Comparison of ENCODE assay signal across 15 cellular contexts in genomic region chr12:122126713-122127597, GRCh38. TPM values are rescaled to one million over a fixed set of nuclear protein-coding genes. Genes with fewer than 3 reads are reported as not detected.
DNase-seq lines count a peak whose midpoint lies in the region; ATAC-seq and TF ChIP-seq lines count a peak whose summit lies in the region.
"Had no signal": no experiment of that assay in that cellular context is flagged by ENCODE, and none has a peak within 500 bp of the region (broad histone marks: within the 10 kb centered on the region; RNA-seq: fewer than 3 reads in every experiment).

No MANE protein-coding gene starts in this region.

- POLR2A ChIA-PET in AG04450 (lab: Yijun Ruan, JAX), result no interaction called here

- H3K36me3 Mint-ChIP-seq in nephron progenitor cell (ENCODE audit: low read depth), result peaks cover 4% of the 10 kb centered on the region
- H3K36me3 Mint-ChIP-seq in activated T-helper 17 cell treated with anti-CD3 and anti-CD28 coated beads, Interleukin-2, amount 50 U/mL, for 72 hours (ENCODE audit: low read depth), result peaks cover 39% of the 10 kb centered on the region

- H3K27me3 Mint-ChIP-seq in nephron progenitor cell (ENCODE audit: low read depth, poor library complexity), result peaks cover 4% of the 10 kb centered on the region
- no peaks in the 10 kb centered on the region for H3K27me3 Mint-ChIP-seq in activated T-helper 17 cell treated with anti-CD3 and anti-CD28 coated beads, Interleukin-2, amount 50 U/mL, for 72 hours
- H3K27me3 Mint-ChIP-seq: activated CD4-positive, alpha-beta memory T cell treated with anti-CD3 and anti-CD28 coated beads for 36 hours; CD8-positive, alpha-beta memory T cell had no signal

- ATAC-seq in GM18870 (IDR thresholded peaks at IDR 0.05; ENCODE audit: unreplicated experiment), result no peak
- ATAC-seq in activated T-helper 17 cell treated with anti-CD3 and anti-CD28 coated beads, Interleukin-2, amount 50 U/mL, for 72 hours (replicated peaks), result no peak
- ATAC-seq: GM12878 had no signal

- TF ChIP-seq CTCF in AG04450 (IDR thresholded peaks at IDR 0.05; ENCODE audit: low read depth, low read length) (0 out of 2 replicates have a peak, but pooled peaks have one; percentile 18), dorsolateral prefrontal cortex (IDR thresholded peaks at IDR 0.05 in 54 of 56, conservative IDR thresholded peaks at IDR 0.05 in 2 of 56; ENCODE audit: low read depth in 1 of 56, partially characterized antibody in 56 of 56) (peak in 49 of 56 donors; percentile 15 to 57 (median 35)), nephron progenitor cell (IDR thresholded peaks at IDR 0.05) (no peak)

- H3K9me3 ChIP-seq in AG04450 (ENCODE audit: control insufficient read depth, insufficient read depth, low read length), result no peaks in the 10 kb centered on the region; the same call in 1 of the 2 replicates

- H3K4me3 Mint-ChIP-seq in nephron progenitor cell, result no peak overlapping the region
- H3K4me3 Mint-ChIP-seq in activated T-helper 17 cell treated with anti-CD3 and anti-CD28 coated beads, Interleukin-2, amount 50 U/mL, for 72 hours, result no peak overlapping the region
- H3K4me3 Mint-ChIP-seq: activated CD4-positive, alpha-beta memory T cell treated with anti-CD3 and anti-CD28 coated beads for 36 hours; CD8-positive, alpha-beta memory T cell had no signal

- peaks cover 25% of the 10 kb centered on the region for H3K4me1 Mint-ChIP-seq in nephron progenitor cell
- H3K4me1 Mint-ChIP-seq in activated T-helper 17 cell treated with anti-CD3 and anti-CD28 coated beads, Interleukin-2, amount 50 U/mL, for 72 hours, result peaks cover 9% of the 10 kb centered on the region

- no peak for DNase-seq in AG04450 (ENCODE audit: low read depth, low spot score)
- DNase-seq in HT1080 (ENCODE audit: low read depth), result peak; percentile 35
- peak in 7 of 10 donors; percentile 37 to 68 (median 54) for DNase-seq in dorsolateral prefrontal cortex
- DNase-seq in nephron progenitor cell, result no peak
- no peak for DNase-seq in cerebellar nuclear complex (lab: John Stamatoyannopoulos, UW)
- no peak for DNase-seq in medulla oblongata (ENCODE audit: extremely low spot score)
- DNase-seq: activated CD4-positive, alpha-beta memory T cell treated with anti-CD3 and anti-CD28 coated beads for 36 hours; NCI-H1930 had no signal

- H3K27me3 ChIP-seq in AG04450 (ENCODE audit: control insufficient read depth, insufficient read depth, low read length) (no peaks in the 10 kb centered on the region), dorsolateral prefrontal cortex (no peaks in the 10 kb centered on the region)

- H3K27ac ChIP-seq in AG04450 (ENCODE audit: low read depth, low read length) (no peak overlapping the region), dorsolateral prefrontal cortex (peak overlapping the region in 1 of 59 donors; percentile 46)
- H3K27ac ChIP-seq: epithelial cell of prostate, SK-N-MC had no signal

- intact Hi-C loops in dorsolateral prefrontal cortex (cut with DNase I), result loop anchor here in 1 of 2 donors (10.0 kb wide), 1 partner anchor 212 kb away; the partner anchor contains the start of gene CFAP251

- no peaks in the 10 kb centered on the region for H3K9me3 Mint-ChIP-seq in nephron progenitor cell
- no peaks in the 10 kb centered on the region for H3K9me3 Mint-ChIP-seq in activated T-helper 17 cell treated with anti-CD3 and anti-CD28 coated beads, Interleukin-2, amount 50 U/mL, for 72 hours
- H3K9me3 Mint-ChIP-seq: activated CD4-positive, alpha-beta memory T cell treated with anti-CD3 and anti-CD28 coated beads for 36 hours; CD8-positive, alpha-beta memory T cell had no signal

- H3K27ac Mint-ChIP-seq in nephron progenitor cell, result peak overlapping the region; percentile 93
- no peak overlapping the region for H3K27ac Mint-ChIP-seq in activated T-helper 17 cell treated with anti-CD3 and anti-CD28 coated beads, Interleukin-2, amount 50 U/mL, for 72 hours
- H3K27ac Mint-ChIP-seq: activated CD4-positive, alpha-beta memory T cell treated with anti-CD3 and anti-CD28 coated beads for 36 hours had no signal

- CTCF ChIA-PET in AG04450 (lab: Charles Lee), result interaction anchor here (0.7 to 4.8 kb wide), 2 partner anchors 70 to 72 kb away, joined by 5 to 106 read pairs; no protein-coding TSS in a partner anchor

- H3K4me3 ChIP-seq in AG04450 (ENCODE audit: low read depth, low read length), result no peak overlapping the region
- H3K4me3 ChIP-seq in dorsolateral prefrontal cortex, result no peak overlapping the region
- H3K4me3 ChIP-seq: GM12878, SK-N-MC had no signal

RNA-seq across cellular contexts. Expression of gene IL31, which starts 47.1 kb away (rescaled TPM):
- polyA plus RNA-seq in AG04450 (2011; rRNA removed), result not detected in 2 replicates
- not detected in 2 replicates for polyA minus RNA-seq in AG04450 (2011; rRNA and poly(A)+ RNA removed)
- total RNA-seq in HT1080 (2014; rRNA removed; shearing (Covaris generic)), result not detected in 2 replicates
- polyA plus RNA-seq in HT1080 (2015; cell fraction: cytosol; rRNA removed), result not detected in 2 replicates
- not detected in 2 replicates for polyA plus RNA-seq in HT1080 (2015; cell fraction: nucleus; rRNA removed)
- total RNA-seq in dorsolateral prefrontal cortex, result not detected
- not detected for total RNA-seq in activated T-helper 17 cell treated with anti-CD3 and anti-CD28 coated beads, Interleukin-2, amount 50 U/mL, for 72 hours
- total RNA-seq: GM12878, omental fat pad had no signal
- polyA plus RNA-seq: CD8-positive, alpha-beta memory T cell; GM12878 had no signal

RNA-seq across cellular contexts. Expression of gene MLXIP, which starts 48.4 kb away (rescaled TPM):
- polyA plus RNA-seq in AG04450 (2011; rRNA removed), result 5.8 and 8.4 TPM in 2 replicates
- 11.4 and 11.9 TPM in 2 replicates for polyA minus RNA-seq in AG04450 (2011; rRNA and poly(A)+ RNA removed)
- 7.8 and 10.9 TPM in 2 replicates for total RNA-seq in HT1080 (2014; rRNA removed; shearing (Covaris generic))
- polyA plus RNA-seq in HT1080 (2015; cell fraction: cytosol; rRNA removed), result 14.3 and 18.6 TPM in 2 replicates
- polyA plus RNA-seq in HT1080 (2015; cell fraction: nucleus; rRNA removed), result 30.5 and 36.4 TPM in 2 replicates
- total RNA-seq in dorsolateral prefrontal cortex, result 10 to 100 TPM; 22.2 to 78.4 (median 49.7) TPM
- 10 to 100 TPM; 19.7 to 28.9 TPM for total RNA-seq in activated T-helper 17 cell treated with anti-CD3 and anti-CD28 coated beads, Interleukin-2, amount 50 U/mL, for 72 hours

RNA-seq across cellular contexts. Expression of gene LRRC43, which starts 56.0 kb away (rescaled TPM):
- 0.27 and 0.48 TPM in 2 replicates for polyA plus RNA-seq in AG04450 (2011; rRNA removed)
- polyA minus RNA-seq in AG04450 (2011; rRNA and poly(A)+ RNA removed), result 0.35 and 0.46 TPM in 2 replicates
- total RNA-seq in HT1080 (2014; rRNA removed; shearing (Covaris generic)), result not detected in 2 replicates
- polyA plus RNA-seq in HT1080 (2015; cell fraction: cytosol; rRNA removed), result not detected in 2 replicates
- polyA plus RNA-seq in HT1080 (2015; cell fraction: nucleus; rRNA removed), result not detected in 2 replicates
- total RNA-seq in dorsolateral prefrontal cortex, result 10 to 100 TPM in 17 of 120 experiments, 1 to 10 TPM in 103; 2.5 to 12.7 (median 7.7) TPM
- total RNA-seq in activated T-helper 17 cell treated with anti-CD3 and anti-CD28 coated beads, Interleukin-2, amount 50 U/mL, for 72 hours, result not detected
- polyA plus RNA-seq: GM12878 had no signal

Comparison
In these comparisons a context has a peak if more than half of its experiments do, and no peak if none do; other contexts are left out.
1. DNase-seq: peak in HT1080 (single experiment) and dorsolateral prefrontal cortex (7 of 10); none in AG04450 (single experiment), nephron progenitor cell (single experiment), cerebellar nuclear complex (0 of 2) and medulla oblongata (single experiment).